In the genomic region with DNA sequence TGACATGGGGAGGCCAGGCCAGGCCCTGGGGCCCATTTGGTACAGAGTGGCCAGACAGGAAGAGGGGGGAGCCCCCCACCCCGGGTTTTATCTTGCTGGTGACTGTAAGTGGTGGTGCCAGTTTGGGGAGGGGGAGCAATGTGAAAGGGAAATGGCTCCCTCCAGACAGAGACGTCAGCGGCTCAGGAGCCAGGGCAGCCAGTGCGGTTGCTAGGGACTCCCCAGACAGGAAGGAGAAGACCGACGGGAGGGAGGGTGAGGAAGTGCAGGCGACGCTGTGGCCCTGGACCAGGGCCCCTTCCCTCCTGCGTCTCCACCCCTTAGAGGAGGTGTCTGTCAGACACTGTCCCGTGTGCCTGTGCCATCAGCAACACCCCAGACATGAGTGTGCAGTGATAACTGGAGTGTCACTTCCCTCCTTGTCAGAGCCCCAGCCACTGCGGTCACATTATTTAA, we compare ENCODE assay signal across 9 cellular contexts. TPM values are rescaled to one million over a fixed set of nuclear protein-coding genes. Genes with fewer than 3 reads are reported as not detected.
A peak's percentile ranks its signal among the peaks of the same experiment; 100 is the strongest.
DNase-seq lines count a peak whose midpoint lies in the region; ATAC-seq, FAIRE-seq and TF ChIP-seq lines count a peak whose summit lies in the region.
"Had no signal": no experiment of that assay in that cellular context is flagged by ENCODE, and none has a peak within 500 bp of the region (broad histone marks: within the 10 kb centered on the region; RNA-seq: fewer than 3 reads in every experiment).

No MANE protein-coding gene starts in this region.

- H3K27me3 Mint-ChIP-seq in chondrocyte (ENCODE audit: low read depth) (no peaks in the 10 kb centered on the region), mesothelial cell of epicardium (ENCODE audit: low read depth) (peaks cover 14% of the 10 kb centered on the region)

- peak; percentile 26 for FAIRE-seq in GM19239 (lab: Jason Lieb, UNC)

- H3K9me3 Mint-ChIP-seq in chondrocyte (ENCODE audit: low read depth) = no peaks in the 10 kb centered on the region
- no peaks in the 10 kb centered on the region for H3K9me3 Mint-ChIP-seq in mesothelial cell of epicardium

- H3K27ac Mint-ChIP-seq in chondrocyte (ENCODE audit: unreplicated experiment) (no peak overlapping the region), mesothelial cell of epicardium (peak overlapping the region; percentile 59)

- peak; percentile 62 for DNase-seq in GM19239 (ENCODE audit: insufficient read length, low spot score)
- peak; percentile 94 for DNase-seq in UCSD-AML1 (lab: John Stamatoyannopoulos, UW; ENCODE audit: unreplicated experiment)
- DNase-seq in chondrocyte (ENCODE audit: low spot score) = peak; percentile 68
- no peak for DNase-seq in mesothelial cell of epicardium (ENCODE audit: low spot score in 2 of 2, unreplicated experiment in 2 of 2)
- peak in 4 of 6 experiments; percentile 39 to 57 (median 48) for DNase-seq in stimulated activated naive CD4-positive, alpha-beta T cell (lab: John Stamatoyannopoulos, UW)
- no peak for DNase-seq in DMS79 treated with DMSO at 0.1 percent for 48 hours (lab: John Stamatoyannopoulos, UW)
- no peak for DNase-seq in EL

- H3K4me3 Mint-ChIP-seq in chondrocyte (ENCODE audit: unreplicated experiment) = no peak overlapping the region
- no peak overlapping the region for H3K4me3 Mint-ChIP-seq in mesothelial cell of epicardium

- peaks cover 33% of the 10 kb centered on the region for H3K4me1 Mint-ChIP-seq in chondrocyte (ENCODE audit: low read depth)
- H3K4me1 Mint-ChIP-seq in mesothelial cell of epicardium = peaks cover 44% of the 10 kb centered on the region

- no peak for TF ChIP-seq CTCF in chondrocyte (IDR thresholded peaks at IDR 0.05)
- TF ChIP-seq CTCF in mesothelial cell of epicardium (IDR thresholded peaks at IDR 0.05; ENCODE audit: unreplicated experiment) = no peak

- ATAC-seq in HG03196 (IDR thresholded peaks at IDR 0.05; ENCODE audit: unreplicated experiment) = peak; percentile 77

- H3K36me3 Mint-ChIP-seq in chondrocyte (ENCODE audit: low read depth) (peaks cover 2% of the 10 kb centered on the region), mesothelial cell of epicardium (peaks cover 6% of the 10 kb centered on the region)

RNA-seq across cellular contexts. Expression of a gene that starts 7.0 kb away (rescaled TPM):
- total RNA-seq in chondrocyte (26.0 to 41.8 TPM (median 29.7 TPM) in 3 replicates), mesothelial cell of epicardium (51.2 to 57.6 TPM (median 55.5 TPM) in 3 replicates)

RNA-seq across cellular contexts. Expression of a gene that starts 44.5 kb away (rescaled TPM):
- total RNA-seq in chondrocyte (8.6 to 13.8 TPM (median 9.6 TPM) in 3 replicates), mesothelial cell of epicardium (36.3 to 39.9 TPM (median 39.4 TPM) in 3 replicates)

RNA-seq across cellular contexts. Expression of a gene that starts 58.0 kb away (rescaled TPM):
- total RNA-seq in chondrocyte (not detected in 3 replicates), mesothelial cell of epicardium (not detected in 3 replicates)
- total RNA-seq: PC-9 had no signal

Comparison
In these comparisons a context has a peak if more than half of its experiments do, and no peak if none do; other contexts are left out.
1. DNase-seq: peak in GM19239 (single experiment), UCSD-AML1 (single experiment), chondrocyte (single experiment) and stimulated activated naive CD4-positive, alpha-beta T cell (4 of 6); none in mesothelial cell of epicardium (0 of 2), DMS79 treated with DMSO at 0.1 percent for 48 hours (single experiment) and EL (single experiment).